In the genomic region with DNA sequence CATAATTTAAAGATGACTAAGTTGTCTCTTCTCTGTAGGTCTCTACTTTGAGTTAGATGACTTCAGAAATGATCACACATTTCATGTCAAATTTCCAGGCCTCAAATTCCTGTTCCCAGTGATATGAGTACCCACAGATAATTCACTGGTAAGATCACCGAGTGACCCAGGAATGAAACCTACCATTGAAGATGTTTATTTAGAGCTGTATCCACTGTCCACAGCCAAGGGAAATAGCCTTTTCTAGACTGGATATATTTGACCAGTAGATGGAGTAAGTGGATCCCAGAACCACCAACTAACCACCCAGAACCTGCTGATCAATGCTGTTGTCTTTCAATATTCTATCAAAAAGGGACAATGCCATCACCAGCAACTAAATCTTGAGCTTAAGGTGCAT, we compare ENCODE assay signal across 7 cellular contexts.
DNase-seq lines count a peak whose midpoint lies in the region; ATAC-seq and TF ChIP-seq lines count a peak whose summit lies in the region.

No MANE protein-coding gene starts in this region.

- no peak overlapping the region for H3K27ac Mint-ChIP-seq in endothelial cell (ENCODE audit: unreplicated experiment)

- ATAC-seq in RWPE2 (ENCODE audit: low read depth) (peak; percentile 57; the same call in 1 of the 3 replicates), Right ventricle myocardium superior (ENCODE audit: poor library complexity) (peak; percentile 64), GM19328 (IDR thresholded peaks at IDR 0.05; ENCODE audit: unreplicated experiment) (no peak), HG02938 (IDR thresholded peaks at IDR 0.05; ENCODE audit: unreplicated experiment) (no peak)

- H3K4me3 ChIP-seq in RWPE2 (ENCODE audit: severe bottlenecking) (no peak overlapping the region), thyroid gland (replicated peaks in 1 of 3) (no peak overlapping the region)

- no peak for TF ChIP-seq POLR2A in thyroid gland (IDR thresholded peaks at IDR 0.05)

- H3K9me3 ChIP-seq in RWPE2 (ENCODE audit: severe bottlenecking) (no peaks in the 10 kb centered on the region), thyroid gland (no peaks in the 10 kb centered on the region)

- peak; percentile 10 for DNase-seq in HEK293T (ENCODE audit: extremely low spot score)
- no peak for DNase-seq in RWPE2 (ENCODE audit: low spot score)
- DNase-seq in Right ventricle myocardium superior = no peak
- DNase-seq in thyroid gland = no peak
- no peak for DNase-seq in endothelial cell (ENCODE audit: low spot score)

- no peaks in the 10 kb centered on the region for H3K36me3 Mint-ChIP-seq in endothelial cell (ENCODE audit: low read depth, unreplicated experiment)

- intact Hi-C loops in Right ventricle myocardium superior (cut with DNase I) (no loop called here), thyroid gland (cut with DNase I) (no loop called here)

- H3K4me1 ChIP-seq in RWPE2 (ENCODE audit: insufficient read depth, poor library complexity, severe bottlenecking) (no peaks in the 10 kb centered on the region), thyroid gland (no peaks in the 10 kb centered on the region)

- no peaks in the 10 kb centered on the region for H3K27me3 ChIP-seq in RWPE2 (ENCODE audit: insufficient read depth, poor library complexity, severe bottlenecking)
- no peaks in the 10 kb centered on the region for H3K27me3 ChIP-seq in thyroid gland

- no peaks in the 10 kb centered on the region for H3K9me3 Mint-ChIP-seq in endothelial cell (ENCODE audit: unreplicated experiment)

- H3K27ac ChIP-seq in RWPE2 (ENCODE audit: poor library complexity, severe bottlenecking) (no peak overlapping the region), thyroid gland (no peak overlapping the region)

- CTCF ChIA-PET in HEK293T (lab: Yijun Ruan, JAX) = interaction anchor here (0.6 to 0.9 kb wide), 2 partner anchors 8 to 14 kb away, joined by 3 read pairs; no protein-coding TSS in a partner anchor

- POLR2A ChIA-PET in HEK293T (lab: Yijun Ruan, JAX) = no interaction called here

- H3K4me1 Mint-ChIP-seq in endothelial cell (ENCODE audit: unreplicated experiment) = no peaks in the 10 kb centered on the region

- TF ChIP-seq CTCF in RWPE2 (IDR thresholded peaks at IDR 0.05; ENCODE audit: poor library complexity, severe bottlenecking) (peak; percentile 53), thyroid gland (IDR thresholded peaks at IDR 0.05) (peak in 5 of 6 experiments; percentile 12 to 51 (median 38)), endothelial cell (IDR thresholded peaks at IDR 0.05; ENCODE audit: unreplicated experiment) (no peak)

- 14 to 40% methylated on average over 1 of the region's 1 CpG for WGBS in thyroid gland, 2 donors

- no peaks in the 10 kb centered on the region for H3K36me3 ChIP-seq in RWPE2 (ENCODE audit: low read depth)
- no peaks in the 10 kb centered on the region for H3K36me3 ChIP-seq in thyroid gland

- no peaks in the 10 kb centered on the region for H3K27me3 Mint-ChIP-seq in endothelial cell (ENCODE audit: unreplicated experiment)

- no peak overlapping the region for H3K4me3 Mint-ChIP-seq in endothelial cell (ENCODE audit: unreplicated experiment)

TF ChIP-seq in HEK293T, 16 proteins besides CTCF, POLR2A, EP300 and RAD21:
- TF ChIP-seq SP1 (IDR thresholded peaks at IDR 0.05) (no peak), CTBP1 (IDR thresholded peaks at IDR 0.05; ENCODE audit: borderline replicate concordance) (no peak), TARDBP (IDR thresholded peaks at IDR 0.05) (no peak), ELF4 (IDR thresholded peaks at IDR 0.05) (no peak), BHLHE40 (IDR thresholded peaks at IDR 0.05; ENCODE audit: borderline replicate concordance) (no peak), FOXM1 (IDR thresholded peaks at IDR 0.05; ENCODE audit: borderline replicate concordance) (no peak), FOXK2 (IDR thresholded peaks at IDR 0.05) (no peak), L3MBTL2 (conservative IDR thresholded peaks at IDR 0.05) (no peak), FOXA1 (IDR thresholded peaks at IDR 0.05) (no peak), PKNOX1 (IDR thresholded peaks at IDR 0.05) (no peak), NFRKB (IDR thresholded peaks at IDR 0.05) (no peak), HDGF (IDR thresholded peaks at IDR 0.05; ENCODE audit: borderline replicate concordance) (no peak)

Comparison
In these comparisons a context has a peak if more than half of its experiments do, and no peak if none do; other contexts are left out.
1. ATAC-seq: peak in RWPE2 (single experiment) and Right ventricle myocardium superior (single experiment); none in GM19328 (single experiment) and HG02938 (single experiment).